ENCODE assay signal across 19 cellular contexts in genomic region chr10:65032867-65033769, GRCh38.
A peak's percentile ranks its signal among the peaks of the same experiment; 100 is the strongest.
DNase-seq lines count a peak whose midpoint lies in the region; ATAC-seq and TF ChIP-seq lines count a peak whose summit lies in the region.
"Had no signal": no experiment of that assay in that cellular context is flagged by ENCODE, and none has a peak within 500 bp of the region (broad histone marks: within the 10 kb centered on the region; RNA-seq: fewer than 3 reads in every experiment).

No MANE protein-coding gene starts in this region.

- intact Hi-C loops in lower lobe of right lung (cut with DNase I), result no loop called here
- intact Hi-C loops in stomach (cut with DNase I; ENCODE audit: low total_unique reads), result no loop called here

- H3K4me2 ChIP-seq in hepatocyte, result peak overlapping the region; percentile 67
- H3K4me2 ChIP-seq: A549; BLaER1 treated with 17β-estradiol and CSF1 and Interleukin-3, amounts not matched to agents 10 nM and 100 nM had no signal

- ATAC-seq in lower lobe of right lung, result peak; percentile 55 to 90
- no peak for ATAC-seq in HG03280 (IDR thresholded peaks at IDR 0.05; ENCODE audit: unreplicated experiment)
- ATAC-seq: A549 had no signal

- 44% methylated on average over 4 of the region's 4 CpGs for WGBS in hepatocyte (ENCODE audit: low lambda C conversion rate, missing lambda C conversion rate)
- 15 to 25% (median 20%) methylated on average over 4 of the region's 4 CpGs for WGBS in stomach, 5 donors

- H3K4me1 ChIP-seq in hepatocyte (ENCODE audit: insufficient read depth) (peaks cover 13% of the 10 kb centered on the region), lower lobe of right lung (no peaks in the 10 kb centered on the region), stomach (peaks cover 6 to 14% (median 6%) of the 10 kb centered on the region in 4 donors)
- H3K4me1 ChIP-seq: A549; BLaER1 treated with 17β-estradiol and CSF1 and Interleukin-3, amounts not matched to agents 10 nM and 100 nM had no signal

- DNase-seq in DMS53 treated with DMSO at 0.1 percent for 48 hours (lab: John Stamatoyannopoulos, UW; ENCODE audit: unreplicated experiment) (peak; percentile 48), hepatocyte (ENCODE audit: low spot score) (peak; percentile 20), lower lobe of right lung (no peak), stomach (no peak), Kasumi-1 (lab: John Stamatoyannopoulos, UW) (no peak), HK-2 (ENCODE audit: unreplicated experiment) (no peak)
- DNase-seq: CD8-positive, alpha-beta memory T cell; DMS 273 treated with DMSO at 0.1 percent for 48 hours; EL; H7; NCI-H1417 treated with DMSO at 0.1 percent for 48 hours; NCI-H2029; NCI-H748 treated with DMSO at 0.1 percent for 48 hours; OCI-M1 had no signal

- no peaks in the 10 kb centered on the region for H3K79me2 ChIP-seq in hepatocyte

- H3K9me3 ChIP-seq in hepatocyte (ENCODE audit: low read depth), result no peaks in the 10 kb centered on the region
- H3K9me3 ChIP-seq in lower lobe of right lung, result peaks cover 8% of the 10 kb centered on the region
- H3K9me3 ChIP-seq in stomach, result peaks cover 0 to 18% (median 15%) of the 10 kb centered on the region in 4 donors

- no peaks in the 10 kb centered on the region for H4K20me1 ChIP-seq in hepatocyte (ENCODE audit: insufficient read depth, poor library complexity, severe bottlenecking)
- H4K20me1 ChIP-seq: BLaER1 treated with 17β-estradiol and CSF1 and Interleukin-3, amounts not matched to agents 10 nM and 100 nM had no signal

- H3K9me2 ChIP-seq in hepatocyte (replicated peaks; ENCODE audit: insufficient read depth), result no peaks in the 10 kb centered on the region

- H3K36me3 ChIP-seq in hepatocyte (replicated peaks; ENCODE audit: insufficient read depth, low read depth) (no peaks in the 10 kb centered on the region), lower lobe of right lung (no peaks in the 10 kb centered on the region), stomach (no peaks in the 10 kb centered on the region)
- H3K36me3 ChIP-seq: BLaER1 treated with 17β-estradiol and CSF1 and Interleukin-3, amounts not matched to agents 10 nM and 100 nM had no signal

- H2AFZ ChIP-seq in hepatocyte, result peak overlapping the region; percentile 22

- H3K27me3 ChIP-seq in hepatocyte (no peaks in the 10 kb centered on the region), lower lobe of right lung (ENCODE audit: low read depth) (no peaks in the 10 kb centered on the region), stomach (no peaks in the 10 kb centered on the region)
- H3K27me3 ChIP-seq: BLaER1 treated with 17β-estradiol and CSF1 and Interleukin-3, amounts not matched to agents 10 nM and 100 nM had no signal

- TF ChIP-seq EP300 in stomach (IDR thresholded peaks at IDR 0.05), result no peak

- TF ChIP-seq POLR2A in stomach (IDR thresholded peaks at IDR 0.05), result no peak

- H3K4me3 ChIP-seq in hepatocyte (no peak overlapping the region), lower lobe of right lung (no peak overlapping the region), stomach (no peak overlapping the region)
- H3K4me3 ChIP-seq: A549; BLaER1 treated with 17β-estradiol and CSF1 and Interleukin-3, amounts not matched to agents 10 nM and 100 nM had no signal

- TF ChIP-seq CTCF in hepatocyte (IDR thresholded peaks at IDR 0.05; ENCODE audit: poor library complexity), result no peak
- no peak for TF ChIP-seq CTCF in lower lobe of right lung (IDR thresholded peaks at IDR 0.05)
- TF ChIP-seq CTCF in stomach (IDR thresholded peaks at IDR 0.05), result no peak

- H3K27ac ChIP-seq in hepatocyte (peak overlapping the region; percentile 76), lower lobe of right lung (no peak overlapping the region), stomach (peak overlapping the region in 4 of 5 donors; percentile 41 to 82 (median 55))
- H3K27ac ChIP-seq: A549; BLaER1 treated with 17β-estradiol and CSF1 and Interleukin-3, amounts not matched to agents 10 nM and 100 nM; HL-60; RWPE1 had no signal

Comparison
In these comparisons a context has a peak if more than half of its experiments do, and no peak if none do; other contexts are left out.
1. DNase-seq: peak in DMS53 treated with DMSO at 0.1 percent for 48 hours (single experiment) and hepatocyte (single experiment); none in lower lobe of right lung (single experiment), stomach (single experiment), Kasumi-1 (0 of 2) and HK-2 (single experiment).